ENCODE assay signal across 19 cellular contexts in the genomic region with DNA sequence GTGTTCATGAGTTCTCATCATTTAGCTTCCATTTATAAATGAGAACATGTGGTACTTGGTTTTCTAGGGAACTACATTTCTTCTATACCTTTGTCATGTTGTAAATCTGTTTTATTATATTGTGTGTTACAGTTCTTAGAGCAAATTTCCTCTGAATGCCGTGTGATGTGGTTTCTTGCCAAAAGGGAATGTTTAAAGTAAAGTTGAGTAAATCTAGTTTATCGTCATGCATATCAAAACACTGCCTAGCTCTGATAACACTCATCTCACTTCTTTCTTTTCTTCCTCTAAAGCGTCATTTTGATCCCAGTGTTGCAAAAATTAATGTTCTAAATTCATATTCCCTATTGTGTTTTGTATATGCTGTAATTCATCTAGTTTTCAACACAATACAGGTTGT.
"Had no signal": no experiment of that assay in that cellular context is flagged by ENCODE, and none has a peak within 500 bp of the region (broad histone marks: within the 10 kb centered on the region; RNA-seq: fewer than 3 reads in every experiment).

No MANE protein-coding gene starts in this region.

- DNase-seq: activated CD4-positive, alpha-beta T cell treated with anti-CD3 and anti-CD28 coated beads, Interleukin-2, amount 10 ng/mL, durations not matched to agents 7 days and 5 days; activated CD4-positive, CD25-positive, alpha-beta regulatory T cell treated with anti-CD3 and anti-CD28 coated beads, Interleukin-2, amount 50 U/mL, for 72 hours; activated CD8-positive, alpha-beta T cell treated with anti-CD3 and anti-CD28 coated beads for 36 hours; activated gamma-delta T cell treated with Interleukin-2 at 50 U/mL for 16 hours; brain microvascular endothelial cell; foreskin keratinocyte; hippocampal formation; naive B cell; retina; sigmoid colon; stimulated activated CD4-positive, alpha-beta T cell treated with anti-CD3 and anti-CD28 coated beads, Interleukin-4, amount 100 ng/mL, for 1 hour; stimulated activated naive CD4-positive, alpha-beta T cell treated with Interleukin-2 at 50 U/mL for 16 hours; T-cell; upper lobe of left lung had no signal

- H3K36me3 ChIP-seq: ascending aorta, brain microvascular endothelial cell, sigmoid colon, thoracic aorta, upper lobe of left lung had no signal

- ATAC-seq: activated CD8-positive, alpha-beta T cell treated with anti-CD3 and anti-CD28 coated beads for 36 hours; foreskin keratinocyte; T-cell had no signal

- H3K27me3 ChIP-seq: ascending aorta, brain microvascular endothelial cell, foreskin keratinocyte, sigmoid colon, upper lobe of left lung had no signal

- H3K4me3 ChIP-seq: ascending aorta, coronary artery, sigmoid colon, thoracic aorta, upper lobe of left lung had no signal

- H3K4me1 ChIP-seq: ascending aorta, foreskin keratinocyte, upper lobe of left lung had no signal

- H3K27ac ChIP-seq: ascending aorta, brain microvascular endothelial cell, coronary artery, epithelial cell of prostate, foreskin keratinocyte, thoracic aorta, upper lobe of left lung, VCaP had no signal

- H3K9me3 ChIP-seq: ascending aorta, sigmoid colon, thoracic aorta, upper lobe of left lung had no signal
